1 cellular context compared by ENCODE assay signal in the genomic region with DNA sequence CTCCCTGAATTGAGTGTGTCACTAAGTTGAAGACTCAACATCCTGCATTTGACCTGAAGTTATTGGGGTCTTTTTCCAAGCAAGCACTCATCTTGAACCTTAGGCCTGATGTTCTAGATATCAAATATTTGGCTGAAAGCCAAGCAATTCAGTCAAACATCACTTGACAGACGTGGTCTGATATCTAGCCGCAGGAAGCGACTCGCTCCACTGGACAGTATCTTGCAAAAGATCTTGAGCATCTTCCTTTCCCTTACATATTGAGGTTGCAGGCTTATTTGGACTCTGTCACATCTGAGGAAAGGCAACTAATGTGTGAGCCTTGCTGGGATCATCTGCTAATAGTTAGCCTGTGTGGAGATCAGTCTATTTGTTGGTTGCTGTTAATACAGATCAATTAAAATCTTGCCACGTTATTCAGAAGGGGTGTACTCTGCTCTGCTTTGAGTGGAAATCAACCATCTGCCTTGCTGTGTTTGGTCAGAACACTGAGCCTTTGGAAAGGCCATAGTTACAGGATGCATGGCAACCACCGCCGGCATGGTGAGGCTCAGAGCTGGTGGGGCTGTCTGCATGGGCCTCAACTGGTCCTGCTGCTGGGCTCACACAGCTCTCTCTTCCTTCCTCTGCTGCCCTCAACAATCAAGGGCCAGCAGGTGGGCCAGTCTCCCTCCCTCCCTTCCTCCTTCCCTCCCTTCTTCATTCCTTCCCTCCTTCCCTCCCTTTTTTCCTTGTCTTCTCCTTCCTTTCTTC.
TF ChIP-seq lines count a peak whose summit lies in the region.

No MANE protein-coding gene starts in this region.

TF ChIP-seq in WTC11, 78 proteins besides CTCF, POLR2A, EP300 and RAD21 (continued from another document):
- TF ChIP-seq ZNF512 (CRISPR knock-in tag; IDR thresholded peaks at IDR 0.05; ENCODE audit: borderline replicate concordance) (no peak), NR1H2 (CRISPR knock-in tag; IDR thresholded peaks at IDR 0.05) (no peak), NFATC4 (CRISPR knock-in tag; IDR thresholded peaks at IDR 0.05) (no peak)
TF ChIP-seq in WTC11: peak in this region for 0.
